ENCODE assay signal across 7 cellular contexts in genomic region chr1:231779081-231779480, GRCh38.
"Had no signal": no experiment of that assay in that cellular context is flagged by ENCODE, and none has a peak within 500 bp of the region (broad histone marks: within the 10 kb centered on the region; RNA-seq: fewer than 3 reads in every experiment).

No MANE protein-coding gene starts in this region.

- DNase-seq: activated CD4-positive, CD25-positive, alpha-beta regulatory T cell treated with anti-CD3 and anti-CD28 coated beads, Interleukin-2, amount 50 U/mL, for 72 hours; activated naive CD4-positive, alpha-beta T cell treated with Interleukin-2 at 50 U/mL for 16 hours; aorta; stimulated activated CD4-positive, alpha-beta T cell treated with anti-CD3 and anti-CD28 coated beads, Interleukin-1b, Interleukin-23, amount 100 ng/mL, for 48 hours; SW 1271 had no signal

- FAIRE-seq: colon, urothelium cell line had no signal
